ENCODE assay signal across 1 cellular context in genomic region chr13:102591988-102592781, GRCh38.
TF ChIP-seq lines count a peak whose summit lies in the region.

No MANE protein-coding gene starts in this region.

TF ChIP-seq in GM12878, 131 proteins besides CTCF, POLR2A, EP300 and RAD21 (continued from another document and continues in another):
- TF ChIP-seq NKRF (conservative IDR thresholded peaks at IDR 0.05) = peak; percentile 65
- TF ChIP-seq, protein P1, sequence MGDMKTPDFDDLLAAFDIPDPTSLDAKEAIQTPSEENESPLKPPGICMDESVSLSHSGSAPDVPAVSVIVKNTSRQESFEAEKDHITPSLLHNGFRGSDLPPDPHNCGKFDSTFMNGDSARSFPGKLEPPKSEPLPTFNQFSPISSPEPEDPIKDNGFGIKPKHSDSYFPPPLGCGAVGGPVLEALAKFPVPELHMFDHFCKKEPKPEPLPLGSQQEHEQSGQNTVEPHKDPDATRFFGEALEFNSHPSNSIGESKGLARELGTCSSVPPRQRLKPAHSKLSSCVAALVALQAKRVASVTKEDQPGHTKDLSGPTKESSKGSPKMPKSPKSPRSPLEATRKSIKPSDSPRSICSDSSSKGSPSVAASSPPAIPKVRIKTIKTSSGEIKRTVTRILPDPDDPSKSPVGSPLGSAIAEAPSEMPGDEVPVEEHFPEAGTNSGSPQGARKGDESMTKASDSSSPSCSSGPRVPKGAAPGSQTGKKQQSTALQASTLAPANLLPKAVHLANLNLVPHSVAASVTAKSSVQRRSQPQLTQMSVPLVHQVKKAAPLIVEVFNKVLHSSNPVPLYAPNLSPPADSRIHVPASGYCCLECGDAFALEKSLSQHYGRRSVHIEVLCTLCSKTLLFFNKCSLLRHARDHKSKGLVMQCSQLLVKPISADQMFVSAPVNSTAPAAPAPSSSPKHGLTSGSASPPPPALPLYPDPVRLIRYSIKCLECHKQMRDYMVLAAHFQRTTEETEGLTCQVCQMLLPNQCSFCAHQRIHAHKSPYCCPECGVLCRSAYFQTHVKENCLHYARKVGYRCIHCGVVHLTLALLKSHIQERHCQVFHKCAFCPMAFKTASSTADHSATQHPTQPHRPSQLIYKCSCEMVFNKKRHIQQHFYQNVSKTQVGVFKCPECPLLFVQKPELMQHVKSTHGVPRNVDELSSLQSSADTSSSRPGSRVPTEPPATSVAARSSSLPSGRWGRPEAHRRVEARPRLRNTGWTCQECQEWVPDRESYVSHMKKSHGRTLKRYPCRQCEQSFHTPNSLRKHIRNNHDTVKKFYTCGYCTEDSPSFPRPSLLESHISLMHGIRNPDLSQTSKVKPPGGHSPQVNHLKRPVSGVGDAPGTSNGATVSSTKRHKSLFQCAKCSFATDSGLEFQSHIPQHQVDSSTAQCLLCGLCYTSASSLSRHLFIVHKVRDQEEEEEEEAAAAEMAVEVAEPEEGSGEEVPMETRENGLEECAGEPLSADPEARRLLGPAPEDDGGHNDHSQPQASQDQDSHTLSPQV (IDR thresholded peaks at IDR 0.05) = no peak
- no peak for TF ChIP-seq FOXK2 (IDR thresholded peaks at IDR 0.05)
- TF ChIP-seq, protein P2, sequence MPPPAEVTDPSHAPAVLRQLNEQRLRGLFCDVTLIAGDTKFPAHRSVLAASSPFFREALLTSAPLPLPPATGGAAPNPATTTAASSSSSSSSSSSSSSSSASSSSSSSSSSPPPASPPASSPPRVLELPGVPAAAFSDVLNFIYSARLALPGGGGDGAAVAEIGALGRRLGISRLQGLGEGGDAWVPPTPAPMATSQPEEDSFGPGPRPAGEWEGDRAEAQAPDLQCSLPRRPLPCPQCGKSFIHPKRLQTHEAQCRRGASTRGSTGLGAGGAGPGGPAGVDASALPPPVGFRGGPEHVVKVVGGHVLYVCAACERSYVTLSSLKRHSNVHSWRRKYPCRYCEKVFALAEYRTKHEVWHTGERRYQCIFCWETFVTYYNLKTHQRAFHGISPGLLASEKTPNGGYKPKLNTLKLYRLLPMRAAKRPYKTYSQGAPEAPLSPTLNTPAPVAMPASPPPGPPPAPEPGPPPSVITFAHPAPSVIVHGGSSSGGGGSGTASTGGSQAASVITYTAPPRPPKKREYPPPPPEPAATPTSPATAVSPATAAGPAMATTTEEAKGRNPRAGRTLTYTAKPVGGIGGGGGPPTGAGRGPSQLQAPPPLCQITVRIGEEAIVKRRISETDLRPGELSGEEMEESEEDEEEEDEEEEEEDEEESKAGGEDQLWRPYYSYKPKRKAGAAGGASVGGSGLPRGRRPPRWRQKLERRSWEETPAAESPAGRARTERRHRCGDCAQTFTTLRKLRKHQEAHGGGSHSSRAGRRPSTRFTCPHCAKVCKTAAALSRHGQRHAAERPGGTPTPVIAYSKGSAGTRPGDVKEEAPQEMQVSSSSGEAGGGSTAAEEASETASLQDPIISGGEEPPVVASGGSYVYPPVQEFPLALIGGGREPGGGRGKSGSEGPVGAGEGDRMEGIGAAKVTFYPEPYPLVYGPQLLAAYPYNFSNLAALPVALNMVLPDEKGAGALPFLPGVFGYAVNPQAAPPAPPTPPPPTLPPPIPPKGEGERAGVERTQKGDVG (CRISPR knock-in tag; IDR thresholded peaks at IDR 0.05) = no peak
- no peak for TF ChIP-seq ZNF274 (IDR thresholded peaks at IDR 0.05; ENCODE audit: insufficient read depth, insufficient read length)
- peak; percentile 88; the same call in 1 of the 2 replicates for TF ChIP-seq SMARCA5 (IDR thresholded peaks at IDR 0.05)
- no peak for TF ChIP-seq SUPT20H (IDR thresholded peaks at IDR 0.05; ENCODE audit: borderline replicate concordance, control insufficient read depth, low read depth, low read length)
- TF ChIP-seq HSF1 (IDR thresholded peaks at IDR 0.05; ENCODE audit: low read depth, low read length) = no peak
- peak; percentile 83 for TF ChIP-seq NBN (IDR thresholded peaks at IDR 0.05)
- no peak for TF ChIP-seq PAX5 (IDR thresholded peaks at IDR 0.05; ENCODE audit: borderline replicate concordance, low read depth, low read length)
- no peak for TF ChIP-seq SRF (IDR thresholded peaks at IDR 0.05; ENCODE audit: low read depth in 2 of 2, low read length in 2 of 2)
- no peak for TF ChIP-seq ZSCAN29 (IDR thresholded peaks at IDR 0.05)
- no peak for TF ChIP-seq TCF7 (IDR thresholded peaks at IDR 0.05; ENCODE audit: borderline replicate concordance)
- TF ChIP-seq NFIC (IDR thresholded peaks at IDR 0.05; ENCODE audit: low read depth, low read length) = 0 out of 2 replicates have a peak, but pooled peaks have one; percentile 17
- no peak for TF ChIP-seq SMAD5 (IDR thresholded peaks at IDR 0.05; ENCODE audit: low read depth)
- TF ChIP-seq, protein P3, sequence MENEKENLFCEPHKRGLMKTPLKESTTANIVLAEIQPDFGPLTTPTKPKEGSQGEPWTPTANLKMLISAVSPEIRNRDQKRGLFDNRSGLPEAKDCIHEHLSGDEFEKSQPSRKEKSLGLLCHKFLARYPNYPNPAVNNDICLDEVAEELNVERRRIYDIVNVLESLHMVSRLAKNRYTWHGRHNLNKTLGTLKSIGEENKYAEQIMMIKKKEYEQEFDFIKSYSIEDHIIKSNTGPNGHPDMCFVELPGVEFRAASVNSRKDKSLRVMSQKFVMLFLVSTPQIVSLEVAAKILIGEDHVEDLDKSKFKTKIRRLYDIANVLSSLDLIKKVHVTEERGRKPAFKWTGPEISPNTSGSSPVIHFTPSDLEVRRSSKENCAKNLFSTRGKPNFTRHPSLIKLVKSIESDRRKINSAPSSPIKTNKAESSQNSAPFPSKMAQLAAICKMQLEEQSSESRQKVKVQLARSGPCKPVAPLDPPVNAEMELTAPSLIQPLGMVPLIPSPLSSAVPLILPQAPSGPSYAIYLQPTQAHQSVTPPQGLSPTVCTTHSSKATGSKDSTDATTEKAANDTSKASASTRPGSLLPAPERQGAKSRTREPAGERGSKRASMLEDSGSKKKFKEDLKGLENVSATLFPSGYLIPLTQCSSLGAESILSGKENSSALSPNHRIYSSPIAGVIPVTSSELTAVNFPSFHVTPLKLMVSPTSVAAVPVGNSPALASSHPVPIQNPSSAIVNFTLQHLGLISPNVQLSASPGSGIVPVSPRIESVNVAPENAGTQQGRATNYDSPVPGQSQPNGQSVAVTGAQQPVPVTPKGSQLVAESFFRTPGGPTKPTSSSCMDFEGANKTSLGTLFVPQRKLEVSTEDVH (IDR thresholded peaks at IDR 0.05; ENCODE audit: low read depth, partially characterized antibody) = no peak
- TF ChIP-seq, protein P4, sequence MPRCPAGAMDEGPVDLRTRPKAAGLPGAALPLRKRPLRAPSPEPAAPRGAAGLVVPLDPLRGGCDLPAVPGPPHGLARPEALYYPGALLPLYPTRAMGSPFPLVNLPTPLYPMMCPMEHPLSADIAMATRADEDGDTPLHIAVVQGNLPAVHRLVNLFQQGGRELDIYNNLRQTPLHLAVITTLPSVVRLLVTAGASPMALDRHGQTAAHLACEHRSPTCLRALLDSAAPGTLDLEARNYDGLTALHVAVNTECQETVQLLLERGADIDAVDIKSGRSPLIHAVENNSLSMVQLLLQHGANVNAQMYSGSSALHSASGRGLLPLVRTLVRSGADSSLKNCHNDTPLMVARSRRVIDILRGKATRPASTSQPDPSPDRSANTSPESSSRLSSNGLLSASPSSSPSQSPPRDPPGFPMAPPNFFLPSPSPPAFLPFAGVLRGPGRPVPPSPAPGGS (IDR thresholded peaks at IDR 0.05; ENCODE audit: borderline replicate concordance, insufficient read depth, low read depth, low read length, poor library complexity, severe bottlenecking) = no peak
- no peak for TF ChIP-seq BCLAF1 (IDR thresholded peaks at IDR 0.05)
- TF ChIP-seq SIN3A (IDR thresholded peaks at IDR 0.05; ENCODE audit: low read depth, low read length) = no peak
- TF ChIP-seq POU2F2 (IDR thresholded peaks at IDR 0.05; ENCODE audit: borderline replicate concordance, low read depth, low read length) = peak; percentile 48; the same call in 1 of the 3 replicates
- no peak for TF ChIP-seq PRDM15 (CRISPR knock-in tag; IDR thresholded peaks at IDR 0.05)
- TF ChIP-seq, protein P5, sequence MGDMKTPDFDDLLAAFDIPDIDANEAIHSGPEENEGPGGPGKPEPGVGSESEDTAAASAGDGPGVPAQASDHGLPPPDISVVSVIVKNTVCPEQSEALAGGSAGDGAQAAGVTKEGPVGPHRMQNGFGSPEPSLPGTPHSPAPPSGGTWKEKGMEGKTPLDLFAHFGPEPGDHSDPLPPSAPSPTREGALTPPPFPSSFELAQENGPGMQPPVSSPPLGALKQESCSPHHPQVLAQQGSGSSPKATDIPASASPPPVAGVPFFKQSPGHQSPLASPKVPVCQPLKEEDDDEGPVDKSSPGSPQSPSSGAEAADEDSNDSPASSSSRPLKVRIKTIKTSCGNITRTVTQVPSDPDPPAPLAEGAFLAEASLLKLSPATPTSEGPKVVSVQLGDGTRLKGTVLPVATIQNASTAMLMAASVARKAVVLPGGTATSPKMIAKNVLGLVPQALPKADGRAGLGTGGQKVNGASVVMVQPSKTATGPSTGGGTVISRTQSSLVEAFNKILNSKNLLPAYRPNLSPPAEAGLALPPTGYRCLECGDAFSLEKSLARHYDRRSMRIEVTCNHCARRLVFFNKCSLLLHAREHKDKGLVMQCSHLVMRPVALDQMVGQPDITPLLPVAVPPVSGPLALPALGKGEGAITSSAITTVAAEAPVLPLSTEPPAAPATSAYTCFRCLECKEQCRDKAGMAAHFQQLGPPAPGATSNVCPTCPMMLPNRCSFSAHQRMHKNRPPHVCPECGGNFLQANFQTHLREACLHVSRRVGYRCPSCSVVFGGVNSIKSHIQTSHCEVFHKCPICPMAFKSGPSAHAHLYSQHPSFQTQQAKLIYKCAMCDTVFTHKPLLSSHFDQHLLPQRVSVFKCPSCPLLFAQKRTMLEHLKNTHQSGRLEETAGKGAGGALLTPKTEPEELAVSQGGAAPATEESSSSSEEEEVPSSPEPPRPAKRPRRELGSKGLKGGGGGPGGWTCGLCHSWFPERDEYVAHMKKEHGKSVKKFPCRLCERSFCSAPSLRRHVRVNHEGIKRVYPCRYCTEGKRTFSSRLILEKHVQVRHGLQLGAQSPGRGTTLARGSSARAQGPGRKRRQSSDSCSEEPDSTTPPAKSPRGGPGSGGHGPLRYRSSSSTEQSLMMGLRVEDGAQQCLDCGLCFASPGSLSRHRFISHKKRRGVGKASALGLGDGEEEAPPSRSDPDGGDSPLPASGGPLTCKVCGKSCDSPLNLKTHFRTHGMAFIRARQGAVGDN (IDR thresholded peaks at IDR 0.05) = no peak
- no peak for TF ChIP-seq ZNF384 (IDR thresholded peaks at IDR 0.05; ENCODE audit: borderline replicate concordance, low read depth, low read length)
